Comparison of ENCODE assay signal across 1 cellular context in genomic region chr6:43877463-43878126, GRCh38.
TF ChIP-seq lines count a peak whose summit lies in the region.

No MANE protein-coding gene starts in this region.

TF ChIP-seq in K562, 482 proteins besides CTCF, POLR2A, EP300 and RAD21 (continued from another document and continues in another):
- TF ChIP-seq, protein P1, sequence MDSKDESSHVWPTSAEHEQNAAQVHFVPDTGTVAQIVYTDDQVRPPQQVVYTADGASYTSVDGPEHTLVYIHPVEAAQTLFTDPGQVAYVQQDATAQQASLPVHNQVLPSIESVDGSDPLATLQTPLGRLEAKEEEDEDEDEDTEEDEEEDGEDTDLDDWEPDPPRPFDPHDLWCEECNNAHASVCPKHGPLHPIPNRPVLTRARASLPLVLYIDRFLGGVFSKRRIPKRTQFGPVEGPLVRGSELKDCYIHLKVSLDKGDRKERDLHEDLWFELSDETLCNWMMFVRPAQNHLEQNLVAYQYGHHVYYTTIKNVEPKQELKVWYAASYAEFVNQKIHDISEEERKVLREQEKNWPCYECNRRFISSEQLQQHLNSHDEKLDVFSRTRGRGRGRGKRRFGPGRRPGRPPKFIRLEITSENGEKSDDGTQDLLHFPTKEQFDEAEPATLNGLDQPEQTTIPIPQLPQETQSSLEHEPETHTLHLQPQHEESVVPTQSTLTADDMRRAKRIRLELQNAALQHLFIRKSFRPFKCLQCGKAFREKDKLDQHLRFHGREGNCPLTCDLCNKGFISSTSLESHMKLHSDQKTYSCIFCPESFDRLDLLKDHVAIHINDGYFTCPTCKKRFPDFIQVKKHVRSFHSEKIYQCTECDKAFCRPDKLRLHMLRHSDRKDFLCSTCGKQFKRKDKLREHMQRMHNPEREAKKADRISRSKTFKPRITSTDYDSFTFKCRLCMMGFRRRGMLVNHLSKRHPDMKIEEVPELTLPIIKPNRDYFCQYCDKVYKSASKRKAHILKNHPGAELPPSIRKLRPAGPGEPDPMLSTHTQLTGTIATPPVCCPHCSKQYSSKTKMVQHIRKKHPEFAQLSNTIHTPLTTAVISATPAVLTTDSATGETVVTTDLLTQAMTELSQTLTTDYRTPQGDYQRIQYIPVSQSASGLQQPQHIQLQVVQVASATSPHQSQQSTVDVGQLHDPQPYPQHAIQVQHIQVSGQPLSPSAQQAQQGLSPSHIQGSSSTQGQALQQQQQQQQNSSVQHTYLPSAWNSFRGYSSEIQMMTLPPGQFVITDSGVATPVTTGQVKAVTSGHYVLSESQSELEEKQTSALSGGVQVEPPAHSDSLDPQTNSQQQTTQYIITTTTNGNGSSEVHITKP (IDR thresholded peaks at IDR 0.05; ENCODE audit: partially characterized antibody), result peak; percentile 98
- TF ChIP-seq RAD51 (IDR thresholded peaks at IDR 0.05; ENCODE audit: borderline replicate concordance, low read depth), result no peak
- TF ChIP-seq PTRF (tag; IDR thresholded peaks at IDR 0.05), result peak; percentile 62; the same call in 1 of the 2 replicates
- no peak for TF ChIP-seq OTX1 (CRISPR knock-in tag; IDR thresholded peaks at IDR 0.05)
- TF ChIP-seq ZNF316 (IDR thresholded peaks at IDR 0.05), result no peak
- no peak for TF ChIP-seq ZFP36 (IDR thresholded peaks at IDR 0.05; ENCODE audit: low read depth, low read length, partially characterized antibody)
- no peak for TF ChIP-seq RBM15 (IDR thresholded peaks at IDR 0.05; ENCODE audit: insufficient read depth, low read length)
- TF ChIP-seq EP400 (IDR thresholded peaks at IDR 0.05), result no peak
- no peak for TF ChIP-seq STAT5B (CRISPR knock-in tag; IDR thresholded peaks at IDR 0.05)
- no peak for TF ChIP-seq TGIF2 (CRISPR knock-in tag; IDR thresholded peaks at IDR 0.05)
- TF ChIP-seq SMARCB1 (IDR thresholded peaks at IDR 0.05; ENCODE audit: insufficient read length, low read depth), result no peak
- TF ChIP-seq ZNF143 (CRISPR knock-in tag; IDR thresholded peaks at IDR 0.05), result no peak
- TF ChIP-seq DDX20 (tag; IDR thresholded peaks at IDR 0.05; ENCODE audit: low read depth), result 0 out of 2 replicates have a peak, but pooled peaks have one; percentile 9
- no peak for TF ChIP-seq TARDBP (IDR thresholded peaks at IDR 0.05)
- TF ChIP-seq, protein P2, sequence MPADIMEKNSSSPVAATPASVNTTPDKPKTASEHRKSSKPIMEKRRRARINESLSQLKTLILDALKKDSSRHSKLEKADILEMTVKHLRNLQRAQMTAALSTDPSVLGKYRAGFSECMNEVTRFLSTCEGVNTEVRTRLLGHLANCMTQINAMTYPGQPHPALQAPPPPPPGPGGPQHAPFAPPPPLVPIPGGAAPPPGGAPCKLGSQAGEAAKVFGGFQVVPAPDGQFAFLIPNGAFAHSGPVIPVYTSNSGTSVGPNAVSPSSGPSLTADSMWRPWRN (IDR thresholded peaks at IDR 0.05; ENCODE audit: low read depth), result no peak
- no peak for TF ChIP-seq ASH1L (IDR thresholded peaks at IDR 0.05; ENCODE audit: borderline replicate concordance, low read depth, partially characterized antibody)
- TF ChIP-seq ZFX (CRISPR knock-in tag; IDR thresholded peaks at IDR 0.05), result no peak
- TF ChIP-seq MTF1 (CRISPR knock-in tag; IDR thresholded peaks at IDR 0.05; ENCODE audit: borderline replicate concordance), result no peak
- peak; percentile 53 for TF ChIP-seq CBFA2T3 (IDR thresholded peaks at IDR 0.05)
- no peak for TF ChIP-seq GTF2F1 (IDR thresholded peaks at IDR 0.05; ENCODE audit: low read depth, low read length)
- no peak for TF ChIP-seq NUFIP1 (IDR thresholded peaks at IDR 0.05; ENCODE audit: partially characterized antibody)
- TF ChIP-seq KLF13 (tag; IDR thresholded peaks at IDR 0.05; ENCODE audit: borderline replicate concordance, low read depth), result no peak
- no peak for TF ChIP-seq MEF2D (tag; conservative IDR thresholded peaks at IDR 0.05; ENCODE audit: low read depth)
- no peak for TF ChIP-seq ZNF224 (CRISPR knock-in tag; IDR thresholded peaks at IDR 0.05)
- TF ChIP-seq SP1 (CRISPR knock-in tag; IDR thresholded peaks at IDR 0.05), result no peak
- no peak for TF ChIP-seq GABPA (tag; conservative IDR thresholded peaks at IDR 0.05; ENCODE audit: low read depth)
- TF ChIP-seq, protein P3, sequence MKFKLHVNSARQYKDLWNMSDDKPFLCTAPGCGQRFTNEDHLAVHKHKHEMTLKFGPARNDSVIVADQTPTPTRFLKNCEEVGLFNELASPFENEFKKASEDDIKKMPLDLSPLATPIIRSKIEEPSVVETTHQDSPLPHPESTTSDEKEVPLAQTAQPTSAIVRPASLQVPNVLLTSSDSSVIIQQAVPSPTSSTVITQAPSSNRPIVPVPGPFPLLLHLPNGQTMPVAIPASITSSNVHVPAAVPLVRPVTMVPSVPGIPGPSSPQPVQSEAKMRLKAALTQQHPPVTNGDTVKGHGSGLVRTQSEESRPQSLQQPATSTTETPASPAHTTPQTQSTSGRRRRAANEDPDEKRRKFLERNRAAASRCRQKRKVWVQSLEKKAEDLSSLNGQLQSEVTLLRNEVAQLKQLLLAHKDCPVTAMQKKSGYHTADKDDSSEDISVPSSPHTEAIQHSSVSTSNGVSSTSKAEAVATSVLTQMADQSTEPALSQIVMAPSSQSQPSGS (CRISPR knock-in tag; IDR thresholded peaks at IDR 0.05), result no peak
- TF ChIP-seq ZNF589 (CRISPR knock-in tag; IDR thresholded peaks at IDR 0.05; ENCODE audit: low read depth), result peak; percentile 29; the same call in 1 of the 2 replicates
- TF ChIP-seq, protein P4, sequence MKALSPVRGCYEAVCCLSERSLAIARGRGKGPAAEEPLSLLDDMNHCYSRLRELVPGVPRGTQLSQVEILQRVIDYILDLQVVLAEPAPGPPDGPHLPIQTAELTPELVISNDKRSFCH (CRISPR knock-in tag; IDR thresholded peaks at IDR 0.05), result no peak
- TF ChIP-seq, protein P4 (tag; IDR thresholded peaks at IDR 0.05), result peak; percentile 66
- TF ChIP-seq CREBBP (IDR thresholded peaks at IDR 0.05; ENCODE audit: low read depth, low read length), result no peak
- TF ChIP-seq, protein P5, sequence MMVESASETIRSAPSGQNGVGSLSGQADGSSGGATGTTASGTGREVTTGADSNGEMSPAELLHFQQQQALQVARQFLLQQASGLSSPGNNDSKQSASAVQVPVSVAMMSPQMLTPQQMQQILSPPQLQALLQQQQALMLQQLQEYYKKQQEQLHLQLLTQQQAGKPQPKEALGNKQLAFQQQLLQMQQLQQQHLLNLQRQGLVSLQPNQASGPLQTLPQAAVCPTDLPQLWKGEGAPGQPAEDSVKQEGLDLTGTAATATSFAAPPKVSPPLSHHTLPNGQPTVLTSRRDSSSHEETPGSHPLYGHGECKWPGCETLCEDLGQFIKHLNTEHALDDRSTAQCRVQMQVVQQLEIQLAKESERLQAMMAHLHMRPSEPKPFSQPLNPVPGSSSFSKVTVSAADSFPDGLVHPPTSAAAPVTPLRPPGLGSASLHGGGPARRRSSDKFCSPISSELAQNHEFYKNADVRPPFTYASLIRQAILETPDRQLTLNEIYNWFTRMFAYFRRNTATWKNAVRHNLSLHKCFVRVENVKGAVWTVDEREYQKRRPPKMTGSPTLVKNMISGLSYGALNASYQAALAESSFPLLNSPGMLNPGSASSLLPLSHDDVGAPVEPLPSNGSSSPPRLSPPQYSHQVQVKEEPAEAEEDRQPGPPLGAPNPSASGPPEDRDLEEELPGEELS (CRISPR knock-in tag; IDR thresholded peaks at IDR 0.05; ENCODE audit: borderline replicate concordance), result no peak
- peak; percentile 82 for TF ChIP-seq ATF7 (IDR thresholded peaks at IDR 0.05)
- TF ChIP-seq ZNF232 (CRISPR knock-in tag; IDR thresholded peaks at IDR 0.05), result no peak
- no peak for TF ChIP-seq ZNF518B (CRISPR knock-in tag; IDR thresholded peaks at IDR 0.05)
- peak; percentile 65 for TF ChIP-seq TCF3 (CRISPR knock-in tag; IDR thresholded peaks at IDR 0.05)
- no peak for TF ChIP-seq YY1 (IDR thresholded peaks at IDR 0.05; ENCODE audit: borderline replicate concordance in 1 of 3, control insufficient read depth in 1 of 3, extremely low read depth in 1 of 3, insufficient read depth in 3 of 3, insufficient read length in 1 of 3, insufficient replicate concordance in 2 of 3, low read depth in 1 of 3, low read length in 2 of 3)
- TF ChIP-seq, protein P6, sequence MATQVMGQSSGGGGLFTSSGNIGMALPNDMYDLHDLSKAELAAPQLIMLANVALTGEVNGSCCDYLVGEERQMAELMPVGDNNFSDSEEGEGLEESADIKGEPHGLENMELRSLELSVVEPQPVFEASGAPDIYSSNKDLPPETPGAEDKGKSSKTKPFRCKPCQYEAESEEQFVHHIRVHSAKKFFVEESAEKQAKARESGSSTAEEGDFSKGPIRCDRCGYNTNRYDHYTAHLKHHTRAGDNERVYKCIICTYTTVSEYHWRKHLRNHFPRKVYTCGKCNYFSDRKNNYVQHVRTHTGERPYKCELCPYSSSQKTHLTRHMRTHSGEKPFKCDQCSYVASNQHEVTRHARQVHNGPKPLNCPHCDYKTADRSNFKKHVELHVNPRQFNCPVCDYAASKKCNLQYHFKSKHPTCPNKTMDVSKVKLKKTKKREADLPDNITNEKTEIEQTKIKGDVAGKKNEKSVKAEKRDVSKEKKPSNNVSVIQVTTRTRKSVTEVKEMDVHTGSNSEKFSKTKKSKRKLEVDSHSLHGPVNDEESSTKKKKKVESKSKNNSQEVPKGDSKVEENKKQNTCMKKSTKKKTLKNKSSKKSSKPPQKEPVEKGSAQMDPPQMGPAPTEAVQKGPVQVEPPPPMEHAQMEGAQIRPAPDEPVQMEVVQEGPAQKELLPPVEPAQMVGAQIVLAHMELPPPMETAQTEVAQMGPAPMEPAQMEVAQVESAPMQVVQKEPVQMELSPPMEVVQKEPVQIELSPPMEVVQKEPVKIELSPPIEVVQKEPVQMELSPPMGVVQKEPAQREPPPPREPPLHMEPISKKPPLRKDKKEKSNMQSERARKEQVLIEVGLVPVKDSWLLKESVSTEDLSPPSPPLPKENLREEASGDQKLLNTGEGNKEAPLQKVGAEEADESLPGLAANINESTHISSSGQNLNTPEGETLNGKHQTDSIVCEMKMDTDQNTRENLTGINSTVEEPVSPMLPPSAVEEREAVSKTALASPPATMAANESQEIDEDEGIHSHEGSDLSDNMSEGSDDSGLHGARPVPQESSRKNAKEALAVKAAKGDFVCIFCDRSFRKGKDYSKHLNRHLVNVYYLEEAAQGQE (CRISPR knock-in tag; IDR thresholded peaks at IDR 0.05; ENCODE audit: low read depth), result no peak
- TF ChIP-seq KDM2B (CRISPR knock-in tag; IDR thresholded peaks at IDR 0.05), result no peak
- no peak for TF ChIP-seq HMGXB4 (CRISPR knock-in tag; IDR thresholded peaks at IDR 0.05)
- TF ChIP-seq NR3C1 (CRISPR knock-in tag; IDR thresholded peaks at IDR 0.05), result no peak
- no peak for TF ChIP-seq WHSC1 (IDR thresholded peaks at IDR 0.05; ENCODE audit: low read length)
- TF ChIP-seq ZSCAN32 (CRISPR knock-in tag; IDR thresholded peaks at IDR 0.05), result no peak
- TF ChIP-seq THAP12 (CRISPR knock-in tag; IDR thresholded peaks at IDR 0.05), result no peak
- no peak for TF ChIP-seq ZNF76 (CRISPR knock-in tag; IDR thresholded peaks at IDR 0.05; ENCODE audit: borderline replicate concordance)
- no peak for TF ChIP-seq ZNF212 (CRISPR knock-in tag; IDR thresholded peaks at IDR 0.05)
- TF ChIP-seq JUNB (CRISPR knock-in tag; conservative IDR thresholded peaks at IDR 0.05), result no peak
